In genomic region chr1:33507661-33508060, GRCh38 we compare ENCODE assay signal across 36 cellular contexts. TPM values are rescaled to one million over a fixed set of nuclear protein-coding genes. Genes with fewer than 3 reads are reported as not detected.
DNase-seq lines count a peak whose midpoint lies in the region; ATAC-seq, FAIRE-seq and TF ChIP-seq lines count a peak whose summit lies in the region.
"Had no signal": no experiment of that assay in that cellular context is flagged by ENCODE, and none has a peak within 500 bp of the region (broad histone marks: within the 10 kb centered on the region; RNA-seq: fewer than 3 reads in every experiment).

No MANE protein-coding gene starts in this region.

- no peaks in the 10 kb centered on the region for H3K9me1 ChIP-seq in K562 (ENCODE audit: control insufficient read depth, insufficient read depth, low read length)

- no peak overlapping the region for H3K27ac Mint-ChIP-seq in WTC11
- H3K27ac Mint-ChIP-seq in progenitor cell of endocrine pancreas: no peak overlapping the region
- H3K27ac Mint-ChIP-seq in activated T-helper 2 cell treated with anti-CD3 and anti-CD28 coated beads, Interferon-gamma antibody, Interleukin-2, Interleukin-4, amounts not matched to agents 10 μg/mL and 5 μg/mL and 100 μg/mL, durations not matched to agents 14 hours and 24 hours and 36 hours: no peak overlapping the region
- H3K27ac Mint-ChIP-seq: B cell; CD14-positive monocyte; CD4-positive, alpha-beta T cell; CD4-positive, CD25-positive, alpha-beta regulatory T cell; CD8-positive, alpha-beta memory T cell; CD8-positive, alpha-beta T cell had no signal

- intact Hi-C loops in HepG2 (cut with micrococcal nuclease; ENCODE audit: unreplicated experiment): no loop called here
- intact Hi-C loops in right lobe of liver (cut with DNase I): no loop called here
- intact Hi-C loops in K562 (cut with micrococcal nuclease): no loop called here
- intact Hi-C loops in activated T-helper 2 cell treated with anti-CD3 and anti-CD28 coated beads, Interferon-gamma antibody, Interleukin-2, Interleukin-4, amounts not matched to agents 10 μg/mL and 5 μg/mL and 100 μg/mL, durations not matched to agents 14 hours and 24 hours and 36 hours (cut with micrococcal nuclease): no loop called here

- peaks cover 16% of the 10 kb centered on the region for H3K9me3 Mint-ChIP-seq in WTC11
- peaks cover 10% of the 10 kb centered on the region for H3K9me3 Mint-ChIP-seq in progenitor cell of endocrine pancreas (ENCODE audit: low read depth)
- no peaks in the 10 kb centered on the region for H3K9me3 Mint-ChIP-seq in activated T-helper 2 cell treated with anti-CD3 and anti-CD28 coated beads, Interferon-gamma antibody, Interleukin-2, Interleukin-4, amounts not matched to agents 10 μg/mL and 5 μg/mL and 100 μg/mL, durations not matched to agents 14 hours and 24 hours and 36 hours
- H3K9me3 Mint-ChIP-seq: CD4-positive, alpha-beta T cell; CD8-positive, alpha-beta T cell had no signal

- H3K36me3 Mint-ChIP-seq in WTC11 (no peaks in the 10 kb centered on the region), progenitor cell of endocrine pancreas (ENCODE audit: insufficient read depth) (no peaks in the 10 kb centered on the region)
- H3K36me3 Mint-ChIP-seq in activated T-helper 2 cell treated with anti-CD3 and anti-CD28 coated beads, Interferon-gamma antibody, Interleukin-2, Interleukin-4, amounts not matched to agents 10 μg/mL and 5 μg/mL and 100 μg/mL, durations not matched to agents 14 hours and 24 hours and 36 hours (ENCODE audit: low read depth): no peaks in the 10 kb centered on the region
- H3K36me3 Mint-ChIP-seq: CD14-positive monocyte; CD4-positive, alpha-beta memory T cell; CD4-positive, CD25-positive, alpha-beta regulatory T cell; CD8-positive, alpha-beta memory T cell; CD8-positive, alpha-beta T cell had no signal

- H3K4me3 Mint-ChIP-seq in WTC11 (no peak overlapping the region), progenitor cell of endocrine pancreas (ENCODE audit: low read depth) (no peak overlapping the region)
- no peak overlapping the region for H3K4me3 Mint-ChIP-seq in activated T-helper 2 cell treated with anti-CD3 and anti-CD28 coated beads, Interferon-gamma antibody, Interleukin-2, Interleukin-4, amounts not matched to agents 10 μg/mL and 5 μg/mL and 100 μg/mL, durations not matched to agents 14 hours and 24 hours and 36 hours (ENCODE audit: low read depth)
- H3K4me3 Mint-ChIP-seq: B cell; CD14-positive monocyte; CD4-positive, alpha-beta T cell; CD4-positive, CD25-positive, alpha-beta regulatory T cell; CD8-positive, alpha-beta memory T cell; CD8-positive, alpha-beta T cell had no signal

- CTCF ChIA-PET in HepG2 (lab: Yijun Ruan, JAX; ENCODE audit: low intra/inter-chr PET ratio, low total read pairs) (no interaction called here), HEK293 (lab: Yijun Ruan, JAX) (no interaction called here), WTC11 (lab: Charles Lee) (no interaction called here), K562 (lab: Yijun Ruan, JAX; ENCODE audit: low intra/inter-chr PET ratio) (no interaction called here)

- TF ChIP-seq CTCF in HepG2 (CRISPR knock-in tag; IDR thresholded peaks at IDR 0.05): no peak
- no peak for TF ChIP-seq CTCF in right lobe of liver (IDR thresholded peaks at IDR 0.05)
- TF ChIP-seq CTCF in HEK293 (tag by site-specific recombination; IDR thresholded peaks at IDR 0.05): no peak
- TF ChIP-seq CTCF in WTC11 (IDR thresholded peaks at IDR 0.05): no peak
- no peak for TF ChIP-seq CTCF in K562 (IDR thresholded peaks at IDR 0.05 in 2 of 3, conservative IDR thresholded peaks at IDR 0.05 in 1 of 3; ENCODE audit: insufficient read depth in 2 of 3, low read depth in 1 of 3, low read length in 3 of 3)
- no peak for TF ChIP-seq CTCF in progenitor cell of endocrine pancreas (IDR thresholded peaks at IDR 0.05; ENCODE audit: unreplicated experiment)

- POLR2A ChIA-PET in HepG2 (lab: Yijun Ruan, JAX): no interaction called here
- POLR2A ChIA-PET in HEK293 (lab: Yijun Ruan, JAX): no interaction called here
- POLR2A ChIA-PET in WTC11 (lab: Charles Lee): no interaction called here
- POLR2A ChIA-PET in K562 (lab: Yijun Ruan, JAX): no interaction called here

- H3K9ac ChIP-seq in HepG2 (ENCODE audit: insufficient read depth, low read depth, low read length): no peak overlapping the region
- no peak overlapping the region for H3K9ac ChIP-seq in K562 (ENCODE audit: insufficient read depth in 1 of 2, low read depth in 2 of 2, low read length in 2 of 2)
- H3K9ac ChIP-seq: BLaER1; BLaER1 treated with 17β-estradiol and CSF1 and Interleukin-3, amounts not matched to agents 10 nM and 100 nM had no signal

- H3K36me3 ChIP-seq in HepG2 (replicated peaks in 1 of 2; ENCODE audit: control insufficient read depth in 1 of 2, insufficient read depth in 2 of 2, low read length in 2 of 2): no peaks in the 10 kb centered on the region
- H3K36me3 ChIP-seq in right lobe of liver: no peaks in the 10 kb centered on the region
- H3K36me3 ChIP-seq in HEK293 (ENCODE audit: control insufficient read depth in 2 of 2, insufficient read depth in 1 of 2, low read length in 2 of 2): no peaks in the 10 kb centered on the region
- H3K36me3 ChIP-seq in K562 (ENCODE audit: control insufficient read depth, insufficient read depth, low read length): no peaks in the 10 kb centered on the region
- H3K36me3 ChIP-seq: BE2C; BLaER1; BLaER1 treated with 17β-estradiol and CSF1 and Interleukin-3, amounts not matched to agents 10 nM and 100 nM had no signal

- H2AFZ ChIP-seq in HepG2 (ENCODE audit: low read length) (no peak overlapping the region), K562 (ENCODE audit: low read depth, low read length) (no peak overlapping the region)

- H3K27me3 Mint-ChIP-seq in WTC11 (ENCODE audit: low read depth): peaks cover 9% of the 10 kb centered on the region
- H3K27me3 Mint-ChIP-seq in progenitor cell of endocrine pancreas: no peaks in the 10 kb centered on the region
- no peaks in the 10 kb centered on the region for H3K27me3 Mint-ChIP-seq in activated T-helper 2 cell treated with anti-CD3 and anti-CD28 coated beads, Interferon-gamma antibody, Interleukin-2, Interleukin-4, amounts not matched to agents 10 μg/mL and 5 μg/mL and 100 μg/mL, durations not matched to agents 14 hours and 24 hours and 36 hours (ENCODE audit: low read depth)
- H3K27me3 Mint-ChIP-seq: CD4-positive, alpha-beta T cell had no signal

- H3K4me2 ChIP-seq in HepG2 (ENCODE audit: low read depth, low read length): no peak overlapping the region
- no peak overlapping the region for H3K4me2 ChIP-seq in K562 (ENCODE audit: insufficient read depth, low read length)
- H3K4me2 ChIP-seq: A549; BLaER1; BLaER1 treated with 17β-estradiol and CSF1 and Interleukin-3, amounts not matched to agents 10 nM and 100 nM had no signal

- H4K20me1 ChIP-seq in HepG2 (ENCODE audit: insufficient read depth, low read length): no peaks in the 10 kb centered on the region
- H4K20me1 ChIP-seq in K562 (replicated peaks; ENCODE audit: control insufficient read depth, insufficient read depth, low read length): no peaks in the 10 kb centered on the region
- H4K20me1 ChIP-seq: BLaER1; BLaER1 treated with 17β-estradiol and CSF1 and Interleukin-3, amounts not matched to agents 10 nM and 100 nM had no signal

- no peak overlapping the region for H3K27ac ChIP-seq in HepG2 (ENCODE audit: extremely low read length, insufficient read depth, low read length)
- H3K27ac ChIP-seq in right lobe of liver: no peak overlapping the region
- H3K27ac ChIP-seq in HEK293 (ENCODE audit: extremely low read depth, low read depth, low read length): no peak overlapping the region
- no peak overlapping the region for H3K27ac ChIP-seq in K562 (ENCODE audit: extremely low read depth, low read depth, low read length)
- H3K27ac ChIP-seq: 22Rv1; A549; BLaER1; BLaER1 treated with 17β-estradiol and CSF1 and Interleukin-3, amounts not matched to agents 10 nM and 100 nM; C4-2B had no signal

- BruUV-seq in HepG2 (replicated peaks; lab: Mats Ljungman, UMichigan): no TSS peak
- BruUV-seq in K562 (replicated peaks; lab: Mats Ljungman, UMichigan): no TSS peak

- TF ChIP-seq EP300 in HepG2 (IDR thresholded peaks at IDR 0.05; ENCODE audit: low read depth in 2 of 2, low read length in 2 of 2) (no peak), HepG2 (CRISPR knock-in tag; IDR thresholded peaks at IDR 0.05; ENCODE audit: borderline replicate concordance) (no peak), K562 (IDR thresholded peaks at IDR 0.05; ENCODE audit: low read length) (no peak)

- H3K79me2 ChIP-seq in HepG2 (ENCODE audit: insufficient read depth, low read length): no peaks in the 10 kb centered on the region
- no peaks in the 10 kb centered on the region for H3K79me2 ChIP-seq in K562 (ENCODE audit: control insufficient read depth, insufficient read depth, low read length)

- FAIRE-seq in HepG2 (lab: Jason Lieb, UNC) (no peak), K562 (lab: Jason Lieb, UNC) (no peak)
- FAIRE-seq: A549, D721Med had no signal

- ATAC-seq in HepG2 (no peak), right lobe of liver (no peak), WTC11 (no peak), K562 (no peak)
- ATAC-seq: A549; CD8-positive, alpha-beta T cell had no signal

- H3K4me3 ChIP-seq in HepG2 (replicated peaks in 1 of 3; ENCODE audit: insufficient read depth in 1 of 3, low read depth in 2 of 3, low read length in 3 of 3): no peak overlapping the region
- H3K4me3 ChIP-seq in right lobe of liver: no peak overlapping the region
- H3K4me3 ChIP-seq in HEK293 (ENCODE audit: low read depth, low read length): no peak overlapping the region
- no peak overlapping the region for H3K4me3 ChIP-seq in K562
- H3K4me3 ChIP-seq: A549; BLaER1; BLaER1 treated with 17β-estradiol and CSF1 and Interleukin-3, amounts not matched to agents 10 nM and 100 nM had no signal

- 4% methylated on average over 3 of the region's 3 CpGs for WGBS in HepG2 (ENCODE audit: low lambda C conversion rate)
- WGBS in right lobe of liver (ENCODE audit: insufficient coverage, low coverage, low lambda C conversion rate, missing lambda C conversion rate): 40% methylated on average over 1 of the region's 3 CpGs
- WGBS in K562 (ENCODE audit: insufficient coverage, low coverage, missing lambda C conversion rate): 0% methylated on average over 3 of the region's 3 CpGs

- H3K4me1 ChIP-seq in HepG2 (ENCODE audit: insufficient read depth, low read length) (no peaks in the 10 kb centered on the region), right lobe of liver (no peaks in the 10 kb centered on the region), HEK293 (ENCODE audit: control insufficient read depth, insufficient read depth, low read length) (no peaks in the 10 kb centered on the region), K562 (replicated peaks in 1 of 2; ENCODE audit: control insufficient read depth in 2 of 2, insufficient read depth in 2 of 2, low read length in 2 of 2) (no peaks in the 10 kb centered on the region)
- H3K4me1 ChIP-seq: A549, BE2C, BLaER1, Caco-2 had no signal

- H3K4me1 Mint-ChIP-seq in WTC11 (peaks cover 7% of the 10 kb centered on the region), progenitor cell of endocrine pancreas (ENCODE audit: low read depth) (no peaks in the 10 kb centered on the region)
- no peaks in the 10 kb centered on the region for H3K4me1 Mint-ChIP-seq in activated T-helper 2 cell treated with anti-CD3 and anti-CD28 coated beads, Interferon-gamma antibody, Interleukin-2, Interleukin-4, amounts not matched to agents 10 μg/mL and 5 μg/mL and 100 μg/mL, durations not matched to agents 14 hours and 24 hours and 36 hours (ENCODE audit: low read depth)
- H3K4me1 Mint-ChIP-seq: B cell; CD14-positive monocyte; CD4-positive, alpha-beta memory T cell; CD8-positive, alpha-beta memory T cell had no signal

- TF ChIP-seq RAD21 in HepG2 (CRISPR knock-in tag; IDR thresholded peaks at IDR 0.05) (no peak), K562 (CRISPR knock-in tag; conservative IDR thresholded peaks at IDR 0.05 in 1 of 2, IDR thresholded peaks at IDR 0.05 in 1 of 2) (no peak)

- H3K27me3 ChIP-seq in HepG2 (ENCODE audit: control insufficient read depth in 1 of 2, insufficient read depth in 2 of 2, low read length in 2 of 2) (no peaks in the 10 kb centered on the region; a peak in 1 of 5 replicates), right lobe of liver (no peaks in the 10 kb centered on the region), K562 (ENCODE audit: control insufficient read depth in 2 of 2, insufficient read depth in 2 of 2, low read length in 2 of 2) (peaks cover 9 to 12% of the 10 kb centered on the region in 2 experiments; a peak in 4 of 5 replicates)
- H3K27me3 ChIP-seq: BE2C; BLaER1; BLaER1 treated with 17β-estradiol and CSF1 and Interleukin-3, amounts not matched to agents 10 nM and 100 nM had no signal

- in situ Hi-C loops in HepG2 (cut with HindIII; ENCODE audit: extremely low pct_ligation_motif_present, low pct_unique_long_range_greater_than_20kb) (no loop called here), K562 (cut with MboI) (no loop called here)

- no peaks in the 10 kb centered on the region for H3K9me3 ChIP-seq in HepG2 (ENCODE audit: low read length)
- no peaks in the 10 kb centered on the region for H3K9me3 ChIP-seq in right lobe of liver
- H3K9me3 ChIP-seq in HEK293 (ENCODE audit: control insufficient read depth, insufficient read depth, low read depth, low read length): no peaks in the 10 kb centered on the region
- H3K9me3 ChIP-seq in K562 (replicated peaks; ENCODE audit: control insufficient read depth, insufficient read depth, low read depth, low read length): no peaks in the 10 kb centered on the region
- H3K9me3 ChIP-seq: A549, BE2C, Caco-2 had no signal

- TF ChIP-seq POLR2A in HepG2 (IDR thresholded peaks at IDR 0.05; ENCODE audit: insufficient read depth in 1 of 2, low read depth in 2 of 2, low read length in 2 of 2) (no peak), right lobe of liver (IDR thresholded peaks at IDR 0.05) (no peak), K562 (conservative IDR thresholded peaks at IDR 0.05) (no peak)

- DNase-seq in HepG2 (ENCODE audit: low spot score) (no peak), right lobe of liver (no peak), WTC11 (ENCODE audit: low spot score) (no peak), K562 (ENCODE audit: extremely low read depth in 1 of 4, low spot score in 3 of 4) (no peak), progenitor cell of endocrine pancreas (ENCODE audit: low spot score, unreplicated experiment) (no peak)
- DNase-seq in activated T-helper 2 cell treated with anti-CD3 and anti-CD28 coated beads, Interferon-gamma antibody, Interleukin-2, Interleukin-4, amounts not matched to agents 10 μg/mL and 5 μg/mL and 100 μg/mL, durations not matched to agents 14 hours and 24 hours and 36 hours (ENCODE audit: low spot score): no peak
- no peak for DNase-seq in activated CD4-positive, alpha-beta T cell treated with anti-CD3 and anti-CD28 coated beads for 1 hour
- DNase-seq: 8988T; ACHN; AML-193; BE2C; C1 segment of cervical spinal cord; Caco-2; Calu3; CD4-positive, alpha-beta memory T cell; CD4-positive, alpha-beta T cell; CD4-positive, CD25-positive, alpha-beta regulatory T cell; CD8-positive, alpha-beta memory T cell; CD8-positive, alpha-beta T cell; COR-L47; DMS 273 treated with DMSO at 0.1 percent for 48 hours; DMS153; DMS53; DMS79; DMS79 treated with DMSO at 0.1 percent for 48 hours; DND-41; EL had no signal

RNA-seq across cellular contexts. Expression of gene ZSCAN20, which starts 35.2 kb away (rescaled TPM):
- total RNA-seq in HepG2 (2016; rRNA removed; fragmentation: Illumina TruSeq; extraction: Trizol): 2.8 TPM in 2 replicates
- 0.40 and 0.44 TPM in 2 replicates for total RNA-seq in HepG2 (2016; cell fraction: cytosol; rRNA removed; fragmentation: Illumina TruSeq; extraction: Trizol; ENCODE audit: low read depth)
- total RNA-seq in HepG2 (2016; cell fraction: insoluble cytoplasmic fraction; rRNA removed; fragmentation: Illumina TruSeq; extraction: Trizol): 2.6 and 2.9 TPM in 2 replicates
- 0.69 and 1.1 TPM in 2 replicates for total RNA-seq in HepG2 (2016; cell fraction: membrane; rRNA removed; fragmentation: Illumina TruSeq; extraction: Trizol)
- total RNA-seq in HepG2 (2016; cell fraction: nucleus; rRNA removed; fragmentation: Illumina TruSeq; extraction: Trizol): 3.5 and 4.5 TPM in 2 replicates
- 1.1 and 1.3 TPM in 2 replicates for polyA plus RNA-seq in HepG2 (2011; rRNA removed)
- polyA plus RNA-seq in HepG2 (2011; cell fraction: cytosol; rRNA removed): 0.56 and 0.94 TPM in 2 replicates
- polyA plus RNA-seq in HepG2 (2011; cell fraction: nucleus; rRNA removed): 3.0 TPM in 2 replicates
- 1.1 and 1.6 TPM in 2 replicates for polyA plus RNA-seq in HepG2 (2012)
- polyA plus RNA-seq in HepG2 (2016; cell fraction: cytosol; fragmentation: Illumina TruSeq; extraction: Trizol; ENCODE audit: low read depth): 0.07 and 0.16 TPM in 2 replicates
- 0.71 and 0.93 TPM in 2 replicates for polyA plus RNA-seq in HepG2 (2016; cell fraction: insoluble cytoplasmic fraction; fragmentation: Illumina TruSeq; extraction: Trizol; ENCODE audit: low read depth)
- 0.31 and 0.36 TPM in 2 replicates for polyA plus RNA-seq in HepG2 (2016; cell fraction: membrane; fragmentation: Illumina TruSeq; extraction: Trizol; ENCODE audit: low read depth)
- 3.3 and 4.0 TPM in 2 replicates for polyA plus RNA-seq in HepG2 (2016; cell fraction: nucleus; fragmentation: Illumina TruSeq; extraction: Trizol; ENCODE audit: insufficient read depth, low read depth)
- polyA minus RNA-seq in HepG2 (2011; rRNA and poly(A)+ RNA removed; ENCODE audit: low replicate concordance): 3.6 and 6.6 TPM in 2 replicates
- polyA minus RNA-seq in HepG2 (2011; cell fraction: cytosol; rRNA and poly(A)+ RNA removed): 1.8 and 2.0 TPM in 2 replicates
- polyA minus RNA-seq in HepG2 (2011; cell fraction: nucleus; rRNA and poly(A)+ RNA removed): 4.9 and 6.6 TPM in 2 replicates
- 1 to 10 TPM in 4 of 6 experiments, under 1 TPM in 2; 0.81 to 2.7 (median 1.4) TPM for total RNA-seq in right lobe of liver
- 3.7 to 5.4 TPM (median 4.0 TPM) in 3 replicates for total RNA-seq in WTC11 (2021)
- 3.8 and 4.1 TPM in 2 replicates for total RNA-seq in K562 (2011; cell fraction: chromatin; rRNA removed; ENCODE audit: low replicate concordance)
- total RNA-seq in K562 (2011; cell fraction: nucleolus; rRNA removed): 2.5 and 4.3 TPM in 2 replicates
- 2.8 and 2.9 TPM in 2 replicates for total RNA-seq in K562 (2011; cell fraction: nucleoplasm; rRNA removed)
- total RNA-seq in K562 (2014; rRNA removed): 2.2 and 2.5 TPM in 2 replicates
- total RNA-seq in K562 (2014; rRNA removed; fragmentation: Illumina TruSeq; extraction: Trizol): 2.8 and 3.0 TPM in 2 replicates
- 3.3 and 3.6 TPM in 2 replicates for total RNA-seq in K562 (2015; rRNA removed; fragmentation: Illumina TruSeq; extraction: Trizol)
- 2.5 and 2.6 TPM in 2 replicates for total RNA-seq in K562 (2021)
- 0.80 and 1.7 TPM in 2 replicates for polyA plus RNA-seq in K562 (2011; rRNA removed)
- polyA plus RNA-seq in K562 (2011; cell fraction: cytosol; rRNA removed): 0.38 and 0.75 TPM in 2 replicates
- 1.0 and 1.9 TPM in 2 replicates for polyA plus RNA-seq in K562 (2011; cell fraction: nucleus; rRNA removed)
- polyA plus RNA-seq in K562 (2012): 1.8 and 1.9 TPM in 2 replicates
- polyA plus RNA-seq in K562 (2014; fragmentation: Illumina TruSeq; extraction: Trizol): 2.0 TPM in 2 replicates
- under 1 TPM; 0.36 to 0.58 TPM for polyA plus RNA-seq in K562 (2014; fragmentation: Nextera tagmentation; extraction: Ambion mirVana)
- polyA plus RNA-seq in K562 (2014; rRNA removed): 1.4 and 1.8 TPM in 2 replicates
- polyA minus RNA-seq in K562 (2011; rRNA and poly(A)+ RNA removed): 1.4 and 2.5 TPM in 2 replicates
- 0.76 and 1.6 TPM in 2 replicates for polyA minus RNA-seq in K562 (2011; cell fraction: cytosol; rRNA and poly(A)+ RNA removed)
- 2.4 and 2.6 TPM in 2 replicates for polyA minus RNA-seq in K562 (2011; cell fraction: nucleus; rRNA and poly(A)+ RNA removed)
- total RNA-seq in progenitor cell of endocrine pancreas: 8.6 and 10.5 TPM in 2 replicates
- 2.6 and 4.1 TPM in 2 replicates for total RNA-seq in activated T-helper 2 cell treated with anti-CD3 and anti-CD28 coated beads, Interferon-gamma antibody, Interleukin-2, Interleukin-4, amounts not matched to agents 10 μg/mL and 5 μg/mL and 100 μg/mL, durations not matched to agents 14 hours and 24 hours and 36 hours

Comparison
In these comparisons a context has a peak if more than half of its experiments do, and no peak if none do; other contexts are left out.
1. Of the 241 proteins assayed by ChIP-seq in both HepG2 and K562: peak only in HepG2: none; only in K562: none; in both: ZNF512; in neither: 240.